Comparison of ENCODE assay signal across 9 cellular contexts in the genomic region with DNA sequence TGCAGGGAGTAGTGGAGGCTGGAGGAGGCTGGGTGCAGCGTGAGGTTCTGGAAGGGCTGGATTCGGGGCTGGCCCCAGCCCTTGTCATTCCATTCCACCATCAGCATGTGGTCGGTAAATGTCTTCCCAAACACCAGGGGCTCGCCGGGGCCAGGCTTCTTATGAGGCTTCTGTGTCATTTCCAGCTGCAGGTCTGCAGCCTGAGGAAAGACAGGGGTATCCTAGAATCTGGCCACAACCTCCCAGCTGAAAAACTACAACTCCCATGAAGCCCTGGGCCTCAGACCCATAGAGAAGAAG. TPM values are rescaled to one million over a fixed set of nuclear protein-coding genes. Genes with fewer than 3 reads are reported as not detected.
DNase-seq lines count a peak whose midpoint lies in the region; FAIRE-seq and TF ChIP-seq lines count a peak whose summit lies in the region.
"Had no signal": no experiment of that assay in that cellular context is flagged by ENCODE, and none has a peak within 500 bp of the region (broad histone marks: within the 10 kb centered on the region; RNA-seq: fewer than 3 reads in every experiment).

No MANE protein-coding gene starts in this region.

- intact Hi-C loops in kidney (cut with DNase I) (no loop called here), transverse colon (cut with DNase I; ENCODE audit: low total_unique reads) (no loop called here)

- DNase-seq in T-helper 1 cell (peak in 4 of 5 donors; percentile 20 to 55 (median 33)), kidney (no peak), GM03348 (ENCODE audit: low spot score) (no peak), mesenteric fat pad (ENCODE audit: low spot score) (no peak), transverse colon (no peak)
- DNase-seq: PC-9, right cardiac atrium had no signal

- no peaks in the 10 kb centered on the region for H3K36me3 ChIP-seq in kidney (ENCODE audit: control insufficient read depth in 1 of 2, insufficient read depth in 2 of 2, low read length in 2 of 2)
- no peaks in the 10 kb centered on the region for H3K36me3 ChIP-seq in transverse colon

- H3K4me1 ChIP-seq in kidney (ENCODE audit: control insufficient read depth in 1 of 2, insufficient read depth in 1 of 2, low read depth in 1 of 2, low read length in 2 of 2) (peaks cover 0 to 5% of the 10 kb centered on the region in 2 donors), transverse colon (peaks cover 0 to 40% (median 29%) of the 10 kb centered on the region in 4 donors)

- in situ Hi-C loops in transverse colon (cut with MboI; ENCODE audit: low pct_ligation_motif_present in 1 of 4, low pct_unique_long_range_greater_than_20kb in 1 of 4, low sequenced_read_pairs in 3 of 4): no loop called here

- no peaks in the 10 kb centered on the region for H3K27me3 ChIP-seq in transverse colon

- H3K9me3 ChIP-seq in kidney (ENCODE audit: control insufficient read depth in 1 of 2, low read length in 2 of 2) (no peaks in the 10 kb centered on the region), transverse colon (no peaks in the 10 kb centered on the region)

- TF ChIP-seq EP300 in transverse colon (IDR thresholded peaks at IDR 0.05; ENCODE audit: low read depth): no peak

- FAIRE-seq in G401.6 (lab: Jason Lieb, UNC) (peak; percentile 75), kidney (lab: Jason Lieb, UNC) (no peak)

- H3K4me3 ChIP-seq in kidney (ENCODE audit: low read length in 2 of 2): peak overlapping the region; percentile 49 to 68
- H3K4me3 ChIP-seq in transverse colon: no peak overlapping the region
- H3K4me3 ChIP-seq: PC-9 had no signal

- 79% methylated on average over 5 of the region's 5 CpGs; no CpG with 5 or more reads in 1 of the 2 donors for WGBS in transverse colon (ENCODE audit: low coverage in 1 of 2), 2 donors

- TF ChIP-seq POLR2A in transverse colon (IDR thresholded peaks at IDR 0.05): no peak

- peak overlapping the region in 1 of 2 donors; percentile 53 for H3K9ac ChIP-seq in kidney (ENCODE audit: low read length in 2 of 2)

- TF ChIP-seq CTCF in kidney (IDR thresholded peaks at IDR 0.05; ENCODE audit: borderline replicate concordance, extremely low read depth, insufficient read depth): no peak
- TF ChIP-seq CTCF in transverse colon (IDR thresholded peaks at IDR 0.05): no peak

- H3K27ac ChIP-seq in kidney (ENCODE audit: low read depth in 2 of 2, low read length in 2 of 2): no peak overlapping the region
- H3K27ac ChIP-seq in transverse colon: peak overlapping the region in 2 of 4 donors; percentile 76
- H3K27ac ChIP-seq: PC-9 had no signal

RNA-seq across cellular contexts. Expression of gene BCAT2, which starts 4.4 kb away (rescaled TPM):
- total RNA-seq in kidney (55.3 TPM), mesenteric fat pad (20.3 TPM), transverse colon (10 to 100 TPM; 32.4 to 51.5 (median 42.8) TPM)
- 69.4 TPM for polyA plus RNA-seq in kidney (ENCODE audit: insufficient read depth, low read depth, low replicate concordance)

RNA-seq across cellular contexts. Expression of gene HSD17B14, which starts 29.8 kb away (rescaled TPM):
- total RNA-seq in kidney (5.2 TPM), mesenteric fat pad (9.4 TPM), transverse colon (10 to 100 TPM in 1 of 4 donors, 1 to 10 TPM in 3; 3.5 to 15.1 (median 5.4) TPM)
- polyA plus RNA-seq in kidney (ENCODE audit: insufficient read depth, low read depth, low replicate concordance): 141 TPM

RNA-seq across cellular contexts. Expression of gene FGF21, which starts 51.1 kb away (rescaled TPM):
- total RNA-seq in kidney: not detected
- not detected for polyA plus RNA-seq in kidney (ENCODE audit: insufficient read depth, low read depth, low replicate concordance)
- not detected for total RNA-seq in mesenteric fat pad
- not detected for total RNA-seq in transverse colon
- total RNA-seq: dermis microvascular lymphatic vessel endothelial cell, right cardiac atrium had no signal
- polyA plus RNA-seq: right cardiac atrium had no signal

RNA-seq across cellular contexts. Expression of gene FUT1, which starts 54.0 kb away (rescaled TPM):
- total RNA-seq in kidney: 4.3 TPM
- polyA plus RNA-seq in kidney (ENCODE audit: insufficient read depth, low read depth, low replicate concordance): 2.3 TPM
- 5.7 TPM for total RNA-seq in mesenteric fat pad
- under 1 TPM; 0.27 to 1.00 (median 0.58) TPM for total RNA-seq in transverse colon

RNA-seq across cellular contexts. Expression of gene IZUMO1, which starts 59.8 kb away (rescaled TPM):
- total RNA-seq in kidney (0.79 TPM), mesenteric fat pad (2.0 TPM), transverse colon (not detected)
- not detected for polyA plus RNA-seq in kidney (ENCODE audit: insufficient read depth, low read depth, low replicate concordance)

Comparison
In these comparisons a context has a peak if more than half of its experiments do, and no peak if none do; other contexts are left out.
1. DNase-seq: peak in T-helper 1 cell (4 of 5); none in kidney (single experiment), GM03348 (single experiment), mesenteric fat pad (single experiment) and transverse colon (single experiment).
2. H3K4me3 ChIP-seq: peak in kidney (2 of 2); none in transverse colon (0 of 4).